ENCODE assay signal across 8 cellular contexts in genomic region chr18:2961828-2962227, GRCh38. TPM values are rescaled to one million over a fixed set of nuclear protein-coding genes. Genes with fewer than 3 reads are reported as not detected.
DNase-seq lines count a peak whose midpoint lies in the region; ATAC-seq and TF ChIP-seq lines count a peak whose summit lies in the region.

No MANE protein-coding gene starts in this region.

- H3K4me1 Mint-ChIP-seq in CD4-positive, CD25-positive, alpha-beta regulatory T cell = peaks cover 30 to 97% (median 74%) of the 10 kb centered on the region in 4 donors
- peaks cover 72 to 84% of the 10 kb centered on the region in 2 donors for H3K4me1 Mint-ChIP-seq in natural killer cell treated with Interleukin-12 subunit alpha and Interleukin-12 subunit beta and Interleukin-15 and Interleukin-18, amount 100 ng/mL, for 72 hours (ENCODE audit: low read depth in 2 of 2)

- TF ChIP-seq CTCF in choroid plexus epithelial cell (conservative IDR thresholded peaks at IDR 0.05; ENCODE audit: low read depth, low read length) (no peak), GM10248 (IDR thresholded peaks at IDR 0.05; ENCODE audit: control extremely low read depth, extremely low read depth, low read depth, missing control alignments) (no peak)

- peak overlapping the region; percentile 78 to 91 (median 86) for H3K4me3 Mint-ChIP-seq in CD4-positive, CD25-positive, alpha-beta regulatory T cell
- peak overlapping the region; percentile 88 for H3K4me3 Mint-ChIP-seq in natural killer cell treated with Interleukin-12 subunit alpha and Interleukin-12 subunit beta and Interleukin-15 and Interleukin-18, amount 100 ng/mL, for 72 hours

- peak in 1 of 3 donors; percentile 48 for DNase-seq in CD4-positive, CD25-positive, alpha-beta regulatory T cell
- peak; percentile 30 to 35 for DNase-seq in Kasumi-1 (lab: John Stamatoyannopoulos, UW)
- peak; percentile 80 for DNase-seq in choroid plexus epithelial cell (ENCODE audit: low read depth)
- DNase-seq in natural killer cell treated with Interleukin-12 subunit alpha and Interleukin-12 subunit beta and Interleukin-15 and Interleukin-18, amount 100 ng/mL, for 72 hours (ENCODE audit: low spot score) = no peak
- DNase-seq in ureter (ENCODE audit: low spot score) = no peak
- no peak for DNase-seq in GM10248 (ENCODE audit: extremely low spot score)
- DNase-seq in cerebellum (ENCODE audit: low spot score) = no peak
- DNase-seq in SIG-M5 treated with dmso at 0.1 percent for 504 hours (lab: John Stamatoyannopoulos, UW; ENCODE audit: unreplicated experiment) = no peak

- peaks cover 93% of the 10 kb centered on the region for H3K4me1 ChIP-seq in CD4-positive, CD25-positive, alpha-beta regulatory T cell (ENCODE audit: control insufficient read depth, insufficient read depth, low read length, poor library complexity, severe bottlenecking)

- H3K27ac Mint-ChIP-seq in CD4-positive, CD25-positive, alpha-beta regulatory T cell = peak overlapping the region; percentile 95 to 99 (median 98)
- peak overlapping the region; percentile 95 to 97 for H3K27ac Mint-ChIP-seq in natural killer cell treated with Interleukin-12 subunit alpha and Interleukin-12 subunit beta and Interleukin-15 and Interleukin-18, amount 100 ng/mL, for 72 hours

- ATAC-seq in CD4-positive, CD25-positive, alpha-beta regulatory T cell (ENCODE audit: low read depth in 2 of 2) = no peak
- ATAC-seq in natural killer cell treated with Interleukin-12 subunit alpha and Interleukin-12 subunit beta and Interleukin-15 and Interleukin-18, amount 100 ng/mL, for 72 hours = peak in 1 of 2 donors; percentile 44

- H3K4me3 ChIP-seq in CD4-positive, CD25-positive, alpha-beta regulatory T cell (ENCODE audit: low read depth, low read length) = peak overlapping the region; percentile 68
- H3K4me3 ChIP-seq in choroid plexus epithelial cell (ENCODE audit: low read depth, low read length) = no peak overlapping the region

- CTCF ChIA-PET in GM10248 (lab: Yijun Ruan, JAX) = interaction anchor here (1.0 to 2.6 kb wide), 14 partner anchors 7 to 286 kb away, joined by 3 to 20 read pairs (median 7); partner anchors contain the start of gene MYL12A

- POLR2A ChIA-PET in GM10248 (lab: Yijun Ruan, JAX) = interaction anchor here (0.5 kb wide), 1 partner anchor 283 kb away, joined by 4 read pairs; no protein-coding TSS in a partner anchor

- peaks cover 5% of the 10 kb centered on the region for H3K27me3 Mint-ChIP-seq in CD4-positive, CD25-positive, alpha-beta regulatory T cell
- H3K27me3 Mint-ChIP-seq in natural killer cell treated with Interleukin-12 subunit alpha and Interleukin-12 subunit beta and Interleukin-15 and Interleukin-18, amount 100 ng/mL, for 72 hours = no peaks in the 10 kb centered on the region

- H3K36me3 Mint-ChIP-seq in CD4-positive, CD25-positive, alpha-beta regulatory T cell = peaks cover 16% of the 10 kb centered on the region
- H3K36me3 Mint-ChIP-seq in natural killer cell treated with Interleukin-12 subunit alpha and Interleukin-12 subunit beta and Interleukin-15 and Interleukin-18, amount 100 ng/mL, for 72 hours = peaks cover 8% of the 10 kb centered on the region

- peaks cover 2% of the 10 kb centered on the region for H3K36me3 ChIP-seq in CD4-positive, CD25-positive, alpha-beta regulatory T cell (ENCODE audit: control insufficient read depth, insufficient read depth, low read length)

- no peaks in the 10 kb centered on the region for H3K9me3 ChIP-seq in CD4-positive, CD25-positive, alpha-beta regulatory T cell (ENCODE audit: control insufficient read depth in 2 of 2, low read length in 2 of 2)

- H3K9me3 Mint-ChIP-seq in CD4-positive, CD25-positive, alpha-beta regulatory T cell = no peaks in the 10 kb centered on the region
- H3K9me3 Mint-ChIP-seq in natural killer cell treated with Interleukin-12 subunit alpha and Interleukin-12 subunit beta and Interleukin-15 and Interleukin-18, amount 100 ng/mL, for 72 hours = no peaks in the 10 kb centered on the region

- peak overlapping the region; percentile 96 for H3K27ac ChIP-seq in CD4-positive, CD25-positive, alpha-beta regulatory T cell (ENCODE audit: insufficient read depth, low read length, poor library complexity, severe bottlenecking)

- H3K27me3 ChIP-seq in CD4-positive, CD25-positive, alpha-beta regulatory T cell (ENCODE audit: control insufficient read depth, insufficient read depth, low read length) = no peaks in the 10 kb centered on the region

RNA-seq across cellular contexts. Expression of gene LPIN2, which starts 51.1 kb away (rescaled TPM):
- total RNA-seq in CD4-positive, CD25-positive, alpha-beta regulatory T cell = 61.2 TPM
- 10 to 100 TPM; 39.3 to 52.7 (median 44.8) TPM for polyA plus RNA-seq in CD4-positive, CD25-positive, alpha-beta regulatory T cell
- 10 to 100 TPM; 57.8 to 80.3 TPM for total RNA-seq in natural killer cell treated with Interleukin-12 subunit alpha and Interleukin-12 subunit beta and Interleukin-15 and Interleukin-18, amount 100 ng/mL, for 72 hours
- total RNA-seq in ureter (14.1 TPM), cerebellum (49.3 TPM)

Comparison
In these comparisons a context has a peak if more than half of its experiments do, and no peak if none do; other contexts are left out.
1. DNase-seq: peak in Kasumi-1 (2 of 2) and choroid plexus epithelial cell (single experiment); none in natural killer cell treated with Interleukin-12 subunit alpha and Interleukin-12 subunit beta and Interleukin-15 and Interleukin-18, amount 100 ng/mL, for 72 hours (single experiment), ureter (single experiment), GM10248 (single experiment), cerebellum (single experiment) and SIG-M5 treated with dmso at 0.1 percent for 504 hours (single experiment).